Comparison of ENCODE assay signal across 1 cellular context in genomic region chr7:15503603-15504280, GRCh38.
TF ChIP-seq lines count a peak whose summit lies in the region.

No MANE protein-coding gene starts in this region.

TF ChIP-seq in IMR-90, 13 proteins besides CTCF, POLR2A, EP300 and RAD21 (continued from another document):
- TF ChIP-seq ELK1 (IDR thresholded peaks at IDR 0.05; ENCODE audit: borderline replicate concordance, low read depth, low read length) = no peak
TF ChIP-seq in IMR-90: peak in this region for 0.
